In the genomic region with DNA sequence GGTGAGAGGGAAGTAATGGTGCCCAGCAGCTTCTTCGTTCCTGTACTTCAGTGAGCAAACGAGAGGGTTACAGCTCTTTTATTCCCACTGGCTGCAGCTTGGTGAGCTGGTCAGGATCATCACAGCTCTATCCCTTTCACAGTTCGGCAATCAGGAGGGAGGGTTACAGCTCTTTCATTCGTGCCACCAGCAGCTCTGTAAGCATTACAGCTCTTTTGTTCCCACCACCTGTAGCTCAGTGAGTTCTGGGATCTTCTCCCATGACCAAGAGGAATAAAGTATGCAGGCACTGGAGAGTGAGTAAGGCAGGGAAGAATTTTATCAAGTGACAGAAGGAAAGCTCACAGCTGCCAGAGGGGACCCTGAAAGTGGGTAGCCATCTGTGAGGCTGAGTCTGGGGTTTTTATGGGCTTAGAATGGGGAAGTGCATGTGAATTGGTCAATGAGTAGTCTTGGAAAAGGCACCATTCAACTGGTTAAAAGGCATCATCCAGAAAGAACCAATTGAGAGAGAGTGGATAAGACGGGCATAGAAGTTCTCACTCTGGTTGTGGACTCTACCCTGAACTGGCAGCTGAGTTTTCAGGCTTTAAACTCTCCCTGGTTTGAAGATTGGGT, we compare ENCODE assay signal across 29 cellular contexts.
"Had no signal": no experiment of that assay in that cellular context is flagged by ENCODE, and none has a peak within 500 bp of the region (broad histone marks: within the 10 kb centered on the region; RNA-seq: fewer than 3 reads in every experiment).

No MANE protein-coding gene starts in this region.

- H3K4me3 ChIP-seq: coronary artery, esophagus squamous epithelium, lung, mucosa of descending colon, ovary, psoas muscle, sigmoid colon, stomach, tibial artery had no signal

- H3K9me3 Mint-ChIP-seq: immature natural killer cell, mesothelial cell of epicardium, neural crest cell, type B pancreatic cell had no signal

- ATAC-seq: left lobe of liver; mucosa of descending colon; natural killer cell treated with Interleukin-12 subunit alpha and Interleukin-12 subunit beta and Interleukin-15 and Interleukin-18, amount 100 ng/mL, for 72 hours; psoas muscle; right cardiac atrium; stimulated activated effector memory CD8-positive, alpha-beta T cell treated with anti-CD3 and anti-CD28 coated beads, Interleukin-12 subunit alpha, Interleukin-12 subunit beta, amount 100 ng/mL, for 72 hours had no signal

- H3K4me1 Mint-ChIP-seq: immature natural killer cell; memory B cell; mesothelial cell of epicardium; naive B cell; neural crest cell; stimulated activated effector memory CD8-positive, alpha-beta T cell treated with anti-CD3 and anti-CD28 coated beads, Interleukin-12 subunit alpha, Interleukin-12 subunit beta, amount 100 ng/mL, for 72 hours had no signal

- H3K27ac Mint-ChIP-seq: memory B cell; mesothelial cell of epicardium; natural killer cell treated with Interleukin-12 subunit alpha and Interleukin-12 subunit beta and Interleukin-15 and Interleukin-18, amount 100 ng/mL, for 72 hours; stimulated activated effector memory CD8-positive, alpha-beta T cell treated with anti-CD3 and anti-CD28 coated beads, Interleukin-12 subunit alpha, Interleukin-12 subunit beta, amount 100 ng/mL, for 72 hours; type B pancreatic cell had no signal

- H3K27me3 ChIP-seq: esophagus squamous epithelium, ovary, sigmoid colon, stomach, tibial artery had no signal

- H3K27ac ChIP-seq: coronary artery, esophagus squamous epithelium, ovary, psoas muscle, sigmoid colon, stomach, tibial artery had no signal

- H3K36me3 Mint-ChIP-seq: immature natural killer cell; memory B cell; mesothelial cell of epicardium; naive B cell; natural killer cell treated with Interleukin-12 subunit alpha and Interleukin-12 subunit beta and Interleukin-15 and Interleukin-18, amount 100 ng/mL, for 72 hours; stimulated activated effector memory CD8-positive, alpha-beta T cell treated with anti-CD3 and anti-CD28 coated beads, Interleukin-12 subunit alpha, Interleukin-12 subunit beta, amount 100 ng/mL, for 72 hours; type B pancreatic cell had no signal

- H3K27me3 Mint-ChIP-seq: memory B cell; natural killer cell treated with Interleukin-12 subunit alpha and Interleukin-12 subunit beta and Interleukin-15 and Interleukin-18, amount 100 ng/mL, for 72 hours had no signal

- DNase-seq: dermis blood vessel endothelial cell; effector memory CD4-positive, alpha-beta T cell; erythroblast; esophagus squamous epithelium; foreskin melanocyte; hypothalamus; immature natural killer cell; mucosa of descending colon; naive B cell; nucleus accumbens; ovary; posterior cingulate gyrus; psoas muscle; right cardiac atrium; sigmoid colon; stimulated activated CD4-positive, alpha-beta T cell treated with anti-CD3 and anti-CD28 coated beads, Interleukin-2, amount 100 ng/mL, for 24 hours; stimulated activated CD4-positive, alpha-beta T cell treated with anti-CD3 and anti-CD28 coated beads, Interleukin-4, amount 100 ng/mL, for 24 hours; stimulated activated naive CD4-positive, alpha-beta T cell treated with Interleukin-2 at 50 U/mL for 16 hours; stomach; tibial artery had no signal

- H3K36me3 ChIP-seq: esophagus squamous epithelium, ovary, sigmoid colon, stomach, tibial artery had no signal

- H3K4me3 Mint-ChIP-seq: immature natural killer cell; memory B cell; mesothelial cell of epicardium; naive B cell; natural killer cell treated with Interleukin-12 subunit alpha and Interleukin-12 subunit beta and Interleukin-15 and Interleukin-18, amount 100 ng/mL, for 72 hours; neural crest cell; stimulated activated effector memory CD8-positive, alpha-beta T cell treated with anti-CD3 and anti-CD28 coated beads, Interleukin-12 subunit alpha, Interleukin-12 subunit beta, amount 100 ng/mL, for 72 hours; type B pancreatic cell had no signal

- H3K9me3 ChIP-seq: esophagus squamous epithelium, mucosa of descending colon, ovary, psoas muscle had no signal

- H3K4me1 ChIP-seq: esophagus squamous epithelium, psoas muscle, sigmoid colon, stomach, tibial artery had no signal
